ENCODE assay signal across 16 cellular contexts in genomic region chr1:202561726-202562442, GRCh38.
DNase-seq lines count a peak whose midpoint lies in the region; ATAC-seq, FAIRE-seq and TF ChIP-seq lines count a peak whose summit lies in the region.
"Had no signal": no experiment of that assay in that cellular context is flagged by ENCODE, and none has a peak within 500 bp of the region (broad histone marks: within the 10 kb centered on the region; RNA-seq: fewer than 3 reads in every experiment).

No MANE protein-coding gene starts in this region.

- BruUV-seq in K562 (replicated peaks; lab: Mats Ljungman, UMichigan) = no TSS peak

- no peaks in the 10 kb centered on the region for H3K9me3 Mint-ChIP-seq in activated CD8-positive, alpha-beta memory T cell treated with anti-CD3 and anti-CD28 coated beads, Interleukin-2, amount 10 ng/mL, durations not matched to agents 7 days and 5 days (ENCODE audit: low read depth)
- no peaks in the 10 kb centered on the region for H3K9me3 Mint-ChIP-seq in glutamatergic neuron (ENCODE audit: unreplicated experiment)

- DNase-seq in activated CD8-positive, alpha-beta memory T cell treated with anti-CD3 and anti-CD28 coated beads, Interleukin-2, amount 10 ng/mL, durations not matched to agents 7 days and 5 days = no peak
- DNase-seq in activated CD8-positive, alpha-beta memory T cell treated with anti-CD3 and anti-CD28 coated beads, Interleukin-2, amount 50 U/mL, for 4 hours = no peak
- peak in 2 of 4 experiments; percentile 54 for DNase-seq in K562 (ENCODE audit: extremely low read depth in 1 of 4, low spot score in 3 of 4)
- DNase-seq in mesendoderm = peak; percentile 67
- no peak for DNase-seq in aorta
- DNase-seq in glutamatergic neuron = no peak
- DNase-seq in CD1c-positive myeloid dendritic cell (ENCODE audit: extremely low spot score) = no peak
- DNase-seq: Calu3; effector CD8-positive, alpha-beta T cell; hypothalamus; NCI-H69 had no signal

- no peaks in the 10 kb centered on the region for H3K79me2 ChIP-seq in K562 (ENCODE audit: control insufficient read depth, insufficient read depth, low read length)
- no peaks in the 10 kb centered on the region for H3K79me2 ChIP-seq in mesendoderm (ENCODE audit: control insufficient read depth, insufficient read depth, low read length)

- H2BK15ac ChIP-seq in mesendoderm (replicated peaks; ENCODE audit: low read depth) = no peak overlapping the region

- H3K23ac ChIP-seq in mesendoderm (ENCODE audit: low read length) = no peak overlapping the region

- H3K18ac ChIP-seq in mesendoderm (ENCODE audit: low read length) = no peak overlapping the region

- H2AK5ac ChIP-seq in mesendoderm (ENCODE audit: low read length) = no peak overlapping the region

- WGBS in K562 (ENCODE audit: insufficient coverage, low coverage, missing lambda C conversion rate) = 69% methylated on average over 2 of the region's 2 CpGs
- no CpG with 5 or more reads among the region's 2 CpGs for WGBS in mesendoderm (ENCODE audit: extremely low coverage, insufficient coverage, low lambda C conversion rate)
- WGBS in aorta, 2 donors = 20 to 21% methylated on average over 2 of the region's 2 CpGs

- H3K36me3 Mint-ChIP-seq in activated CD8-positive, alpha-beta memory T cell treated with anti-CD3 and anti-CD28 coated beads, Interleukin-2, amount 10 ng/mL, durations not matched to agents 7 days and 5 days = no peaks in the 10 kb centered on the region
- no peaks in the 10 kb centered on the region for H3K36me3 Mint-ChIP-seq in glutamatergic neuron (ENCODE audit: unreplicated experiment)

- H3K27ac Mint-ChIP-seq in activated CD8-positive, alpha-beta memory T cell treated with anti-CD3 and anti-CD28 coated beads, Interleukin-2, amount 10 ng/mL, durations not matched to agents 7 days and 5 days = no peak overlapping the region
- H3K27ac Mint-ChIP-seq in glutamatergic neuron (ENCODE audit: unreplicated experiment) = no peak overlapping the region

- H3K9ac ChIP-seq in K562 (ENCODE audit: insufficient read depth in 1 of 2, low read depth in 2 of 2, low read length in 2 of 2) (no peak overlapping the region), mesendoderm (ENCODE audit: low read length) (no peak overlapping the region)

- no peak overlapping the region for H3K4me3 Mint-ChIP-seq in activated CD8-positive, alpha-beta memory T cell treated with anti-CD3 and anti-CD28 coated beads, Interleukin-2, amount 10 ng/mL, durations not matched to agents 7 days and 5 days
- H3K4me3 Mint-ChIP-seq in glutamatergic neuron (ENCODE audit: unreplicated experiment) = no peak overlapping the region

- FAIRE-seq in K562 (lab: Jason Lieb, UNC) = no peak
- FAIRE-seq: HepG2 had no signal

- H3K36me3 ChIP-seq in K562 (ENCODE audit: control insufficient read depth, insufficient read depth, low read length) (peaks cover 30% of the 10 kb centered on the region; the same call in 2 of the 3 replicates), mesendoderm (ENCODE audit: control insufficient read depth, insufficient read depth, low read length) (no peaks in the 10 kb centered on the region), aorta (ENCODE audit: control insufficient read depth in 1 of 2, insufficient read depth in 2 of 2, low read length in 1 of 2) (peaks cover 6 to 7% of the 10 kb centered on the region in 2 donors)

- H2BK5ac ChIP-seq in mesendoderm (ENCODE audit: low read length) = no peak overlapping the region

- no peak overlapping the region for H3K4ac ChIP-seq in mesendoderm (ENCODE audit: low read depth, low read length)

- H3K4me3 ChIP-seq in K562 (no peak overlapping the region), mesendoderm (ENCODE audit: low read length) (no peak overlapping the region), aorta (ENCODE audit: low read length in 2 of 2) (no peak overlapping the region)
- H3K4me3 ChIP-seq: SJSA1 had no signal

- H3K27me3 Mint-ChIP-seq in activated CD8-positive, alpha-beta memory T cell treated with anti-CD3 and anti-CD28 coated beads, Interleukin-2, amount 10 ng/mL, durations not matched to agents 7 days and 5 days = no peaks in the 10 kb centered on the region
- peaks cover 2% of the 10 kb centered on the region for H3K27me3 Mint-ChIP-seq in glutamatergic neuron (ENCODE audit: unreplicated experiment)

- in situ Hi-C loops in K562 (cut with MboI) = no loop called here

- H3K27me3 ChIP-seq in K562 (ENCODE audit: control insufficient read depth in 2 of 2, insufficient read depth in 2 of 2, low read length in 2 of 2) (no peaks in the 10 kb centered on the region), mesendoderm (ENCODE audit: insufficient read depth, low read length, poor library complexity) (no peaks in the 10 kb centered on the region), aorta (ENCODE audit: control insufficient read depth in 1 of 2, insufficient read depth in 2 of 2, low read length in 1 of 2) (no peaks in the 10 kb centered on the region)
- H3K27me3 ChIP-seq: SJSA1 had no signal

- peaks cover under 1 to 3% of the 10 kb centered on the region in 2 experiments; a peak in 3 of 5 replicates for H3K4me1 ChIP-seq in K562 (replicated peaks in 1 of 2; ENCODE audit: control insufficient read depth in 2 of 2, insufficient read depth in 2 of 2, low read length in 2 of 2)
- H3K4me1 ChIP-seq in mesendoderm (ENCODE audit: control insufficient read depth, low read depth, low read length) = peaks cover 4% of the 10 kb centered on the region
- peaks cover 11 to 15% of the 10 kb centered on the region in 2 donors for H3K4me1 ChIP-seq in aorta (ENCODE audit: control insufficient read depth in 1 of 2, insufficient read depth in 2 of 2, low read length in 2 of 2)

- POLR2A ChIA-PET in K562 (lab: Yijun Ruan, JAX) = interaction anchor here (0.6 to 1.8 kb wide), 6 partner anchors 8 to 539 kb away, joined by 3 to 4 read pairs (median 3); no protein-coding TSS in a partner anchor

- peak in 2 of 3 experiments; percentile 36 to 37; a peak in 3 of 6 replicates for TF ChIP-seq CTCF in K562 (IDR thresholded peaks at IDR 0.05 in 2 of 3, conservative IDR thresholded peaks at IDR 0.05 in 1 of 3; ENCODE audit: insufficient read depth in 2 of 3, low read depth in 1 of 3, low read length in 3 of 3)
- no peak for TF ChIP-seq CTCF in glutamatergic neuron (IDR thresholded peaks at IDR 0.05; ENCODE audit: partially characterized antibody, unreplicated experiment)

- no peaks in the 10 kb centered on the region for H3K79me1 ChIP-seq in mesendoderm (ENCODE audit: low read length)

- H4K20me1 ChIP-seq in K562 (replicated peaks; ENCODE audit: control insufficient read depth, insufficient read depth, low read length) = no peaks in the 10 kb centered on the region

- intact Hi-C loops in K562 (cut with micrococcal nuclease) = loop anchor here (2.0 kb wide), 1 partner anchor 49 kb away; no protein-coding TSS in a partner anchor
- intact Hi-C loops in aorta (cut with DNase I) = no loop called here

- H3K9me3 ChIP-seq in K562 (replicated peaks; ENCODE audit: control insufficient read depth, insufficient read depth, low read depth, low read length) = no peaks in the 10 kb centered on the region
- no peaks in the 10 kb centered on the region for H3K9me3 ChIP-seq in aorta (ENCODE audit: control insufficient read depth, low read length)
- H3K9me3 ChIP-seq: SJSA1 had no signal

- H3K56ac ChIP-seq in mesendoderm (ENCODE audit: low read length) = no peak overlapping the region

- H3K9me1 ChIP-seq in K562 (ENCODE audit: control insufficient read depth, insufficient read depth, low read length) = no peaks in the 10 kb centered on the region

- no peak overlapping the region for H2BK120ac ChIP-seq in mesendoderm (ENCODE audit: low read depth, low read length)

- H3K27ac ChIP-seq in K562 (ENCODE audit: extremely low read depth, low read depth, low read length) (no peak overlapping the region), mesendoderm (ENCODE audit: low read depth, low read length) (no peak overlapping the region), aorta (ENCODE audit: low read depth in 1 of 2, low read length in 2 of 2) (peak overlapping the region; percentile 30 to 64)
- H3K27ac ChIP-seq: 22Rv1, SJSA1, VCaP had no signal

- H3K4me2 ChIP-seq in K562 (ENCODE audit: insufficient read depth, low read length) (no peak overlapping the region), mesendoderm (ENCODE audit: low read length) (no peak overlapping the region)

- CTCF ChIA-PET in activated CD8-positive, alpha-beta memory T cell treated with anti-CD3 and anti-CD28 coated beads, Interleukin-2, amount 10 ng/mL, durations not matched to agents 7 days and 5 days (lab: Charles Lee) = interaction anchor here (0.8 to 1.6 kb wide), 3 partner anchors 9 to 13 kb away, joined by 3 to 5 read pairs (median 4); no protein-coding TSS in a partner anchor
- CTCF ChIA-PET in K562 (lab: Yijun Ruan, JAX; ENCODE audit: low intra/inter-chr PET ratio) = no interaction called here

- H3K4me1 Mint-ChIP-seq in activated CD8-positive, alpha-beta memory T cell treated with anti-CD3 and anti-CD28 coated beads, Interleukin-2, amount 10 ng/mL, durations not matched to agents 7 days and 5 days = peaks cover 24% of the 10 kb centered on the region
- H3K4me1 Mint-ChIP-seq in glutamatergic neuron (ENCODE audit: low read depth, unreplicated experiment) = peaks cover 6% of the 10 kb centered on the region

- H2AFZ ChIP-seq in K562 (ENCODE audit: low read depth, low read length) = no peak overlapping the region

- TF ChIP-seq POLR2A in K562 (conservative IDR thresholded peaks at IDR 0.05) = no peak

- no peak for TF ChIP-seq EP300 in K562 (IDR thresholded peaks at IDR 0.05; ENCODE audit: low read length)

- no peak overlapping the region for H4K5ac ChIP-seq in mesendoderm (ENCODE audit: low read length)

- no peak overlapping the region for H4K8ac ChIP-seq in mesendoderm (ENCODE audit: low read depth, low read length)

- ATAC-seq in activated CD8-positive, alpha-beta memory T cell treated with anti-CD3 and anti-CD28 coated beads, Interleukin-2, amount 10 ng/mL, durations not matched to agents 7 days and 5 days = peak; percentile 58
- ATAC-seq in K562 (peak; percentile 73), aorta (ENCODE audit: low FRiP score) (no peak), HG02885 (IDR thresholded peaks at IDR 0.05; ENCODE audit: poor library complexity, unreplicated experiment) (no peak)
- ATAC-seq: HepG2 had no signal

- TF ChIP-seq RAD21 in K562 (CRISPR knock-in tag; conservative IDR thresholded peaks at IDR 0.05 in 1 of 2, IDR thresholded peaks at IDR 0.05 in 1 of 2) = peak in 1 of 2 experiments; percentile 60; a peak in 2 of 4 replicates

TF ChIP-seq in K562, 482 proteins besides CTCF, POLR2A, EP300 and RAD21 (continues in another document):
- no peak for TF ChIP-seq BHLHE40 (IDR thresholded peaks at IDR 0.05; ENCODE audit: low read length)
- no peak for TF ChIP-seq TCFL5 (CRISPR knock-in tag; conservative IDR thresholded peaks at IDR 0.05)

Comparison
In these comparisons a context has a peak if more than half of its experiments do, and no peak if none do; other contexts are left out.
1. ATAC-seq: peak in activated CD8-positive, alpha-beta memory T cell treated with anti-CD3 and anti-CD28 coated beads, Interleukin-2, amount 10 ng/mL, durations not matched to agents 7 days and 5 days (single experiment) and K562 (single experiment); none in aorta (single experiment) and HG02885 (single experiment).
2. H3K27ac ChIP-seq: peak in aorta (2 of 2); none in K562 (single experiment) and mesendoderm (single experiment).